Comparison of ENCODE assay signal across 1 cellular context in the genomic region with DNA sequence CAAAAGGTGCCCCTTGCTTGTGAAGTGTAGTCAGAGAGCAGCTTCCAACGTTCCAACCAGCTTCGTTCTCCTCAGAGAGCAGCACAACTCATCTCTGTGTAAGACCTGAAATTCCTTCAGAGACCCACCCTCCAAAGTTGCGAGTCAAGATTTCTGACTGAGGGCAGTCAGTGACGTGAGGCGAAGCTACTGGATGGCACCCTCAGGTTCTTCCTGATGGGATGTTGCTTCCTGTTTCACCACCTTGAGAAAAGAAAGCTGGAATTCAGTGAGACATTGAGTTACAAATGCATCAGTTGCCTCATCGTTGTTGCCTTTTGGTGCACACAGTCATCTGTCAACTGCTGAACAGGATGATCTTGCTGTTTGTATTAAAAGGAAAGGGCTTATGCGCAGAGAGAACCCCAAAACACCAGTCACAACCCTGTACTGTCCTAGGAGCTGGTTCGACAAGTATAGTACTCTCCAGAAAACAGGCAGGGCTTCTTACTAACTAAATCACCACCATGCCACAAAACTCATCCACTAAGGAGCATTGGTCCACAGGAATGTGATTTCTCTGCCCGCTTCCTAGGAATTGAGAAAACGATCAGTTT.
TF ChIP-seq lines count a peak whose summit lies in the region.

Gene CERS3 (minus strand): TSS at position 118 of the 596 bp plus-strand sequence. CDS start 27,101 bp downstream, outside the sequence.

TF ChIP-seq in GM23338, 12 proteins besides CTCF, POLR2A, EP300 and RAD21 (continued from another document):
- TF ChIP-seq, protein P1, sequence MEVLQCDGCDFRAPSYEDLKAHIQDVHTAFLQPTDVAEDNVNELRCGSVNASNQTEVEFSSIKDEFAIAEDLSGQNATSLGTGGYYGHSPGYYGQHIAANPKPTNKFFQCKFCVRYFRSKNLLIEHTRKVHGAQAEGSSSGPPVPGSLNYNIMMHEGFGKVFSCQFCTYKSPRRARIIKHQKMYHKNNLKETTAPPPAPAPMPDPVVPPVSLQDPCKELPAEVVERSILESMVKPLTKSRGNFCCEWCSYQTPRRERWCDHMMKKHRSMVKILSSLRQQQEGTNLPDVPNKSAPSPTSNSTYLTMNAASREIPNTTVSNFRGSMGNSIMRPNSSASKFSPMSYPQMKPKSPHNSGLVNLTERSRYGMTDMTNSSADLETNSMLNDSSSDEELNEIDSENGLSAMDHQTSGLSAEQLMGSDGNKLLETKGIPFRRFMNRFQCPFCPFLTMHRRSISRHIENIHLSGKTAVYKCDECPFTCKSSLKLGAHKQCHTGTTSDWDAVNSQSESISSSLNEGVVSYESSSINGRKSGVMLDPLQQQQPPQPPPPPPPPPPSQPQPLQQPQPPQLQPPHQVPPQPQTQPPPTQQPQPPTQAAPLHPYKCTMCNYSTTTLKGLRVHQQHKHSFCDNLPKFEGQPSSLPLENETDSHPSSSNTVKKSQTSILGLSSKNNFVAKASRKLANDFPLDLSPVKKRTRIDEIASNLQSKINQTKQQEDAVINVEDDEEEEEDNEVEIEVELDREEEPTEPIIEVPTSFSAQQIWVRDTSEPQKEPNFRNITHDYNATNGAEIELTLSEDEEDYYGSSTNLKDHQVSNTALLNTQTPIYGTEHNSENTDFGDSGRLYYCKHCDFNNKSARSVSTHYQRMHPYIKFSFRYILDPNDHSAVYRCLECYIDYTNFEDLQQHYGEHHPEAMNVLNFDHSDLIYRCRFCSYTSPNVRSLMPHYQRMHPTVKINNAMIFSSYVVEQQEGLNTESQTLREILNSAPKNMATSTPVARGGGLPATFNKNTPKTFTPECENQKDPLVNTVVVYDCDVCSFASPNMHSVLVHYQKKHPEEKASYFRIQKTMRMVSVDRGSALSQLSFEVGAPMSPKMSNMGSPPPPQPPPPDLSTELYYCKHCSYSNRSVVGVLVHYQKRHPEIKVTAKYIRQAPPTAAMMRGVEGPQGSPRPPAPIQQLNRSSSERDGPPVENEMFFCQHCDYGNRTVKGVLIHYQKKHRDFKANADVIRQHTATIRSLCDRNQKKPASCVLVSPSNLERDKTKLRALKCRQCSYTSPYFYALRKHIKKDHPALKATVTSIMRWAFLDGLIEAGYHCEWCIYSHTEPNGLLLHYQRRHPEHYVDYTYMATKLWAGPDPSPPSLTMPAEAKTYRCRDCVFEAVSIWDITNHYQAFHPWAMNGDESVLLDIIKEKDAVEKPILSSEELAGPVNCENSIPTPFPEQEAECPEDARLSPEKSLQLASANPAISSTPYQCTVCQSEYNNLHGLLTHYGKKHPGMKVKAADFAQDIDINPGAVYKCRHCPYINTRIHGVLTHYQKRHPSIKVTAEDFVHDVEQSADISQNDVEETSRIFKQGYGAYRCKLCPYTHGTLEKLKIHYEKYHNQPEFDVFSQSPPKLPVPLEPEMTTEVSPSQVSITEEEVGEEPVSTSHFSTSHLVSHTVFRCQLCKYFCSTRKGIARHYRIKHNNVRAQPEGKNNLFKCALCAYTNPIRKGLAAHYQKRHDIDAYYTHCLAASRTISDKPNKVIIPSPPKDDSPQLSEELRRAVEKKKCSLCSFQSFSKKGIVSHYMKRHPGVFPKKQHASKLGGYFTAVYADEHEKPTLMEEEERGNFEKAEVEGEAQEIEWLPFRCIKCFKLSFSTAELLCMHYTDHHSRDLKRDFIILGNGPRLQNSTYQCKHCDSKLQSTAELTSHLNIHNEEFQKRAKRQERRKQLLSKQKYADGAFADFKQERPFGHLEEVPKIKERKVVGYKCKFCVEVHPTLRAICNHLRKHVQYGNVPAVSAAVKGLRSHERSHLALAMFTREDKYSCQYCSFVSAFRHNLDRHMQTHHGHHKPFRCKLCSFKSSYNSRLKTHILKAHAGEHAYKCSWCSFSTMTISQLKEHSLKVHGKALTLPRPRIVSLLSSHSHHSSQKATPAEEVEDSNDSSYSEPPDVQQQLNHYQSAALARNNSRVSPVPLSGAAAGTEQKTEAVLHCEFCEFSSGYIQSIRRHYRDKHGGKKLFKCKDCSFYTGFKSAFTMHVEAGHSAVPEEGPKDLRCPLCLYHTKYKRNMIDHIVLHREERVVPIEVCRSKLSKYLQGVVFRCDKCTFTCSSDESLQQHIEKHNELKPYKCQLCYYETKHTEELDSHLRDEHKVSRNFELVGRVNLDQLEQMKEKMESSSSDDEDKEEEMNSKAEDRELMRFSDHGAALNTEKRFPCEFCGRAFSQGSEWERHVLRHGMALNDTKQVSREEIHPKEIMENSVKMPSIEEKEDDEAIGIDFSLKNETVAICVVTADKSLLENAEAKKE (CRISPR knock-in tag; IDR thresholded peaks at IDR 0.05) = no peak
- TF ChIP-seq NANOG (IDR thresholded peaks at IDR 0.05; ENCODE audit: borderline replicate concordance) (no peak), CREB1 (CRISPR knock-in tag; IDR thresholded peaks at IDR 0.05; ENCODE audit: low read depth) (no peak), ZNF114 (CRISPR knock-in tag; IDR thresholded peaks at IDR 0.05) (no peak), ZNF331 (CRISPR knock-in tag; IDR thresholded peaks at IDR 0.05; ENCODE audit: low read depth) (no peak), EZH2 (IDR thresholded peaks at IDR 0.05; ENCODE audit: low read depth, unreplicated experiment) (no peak)
- TF ChIP-seq, protein P2, sequence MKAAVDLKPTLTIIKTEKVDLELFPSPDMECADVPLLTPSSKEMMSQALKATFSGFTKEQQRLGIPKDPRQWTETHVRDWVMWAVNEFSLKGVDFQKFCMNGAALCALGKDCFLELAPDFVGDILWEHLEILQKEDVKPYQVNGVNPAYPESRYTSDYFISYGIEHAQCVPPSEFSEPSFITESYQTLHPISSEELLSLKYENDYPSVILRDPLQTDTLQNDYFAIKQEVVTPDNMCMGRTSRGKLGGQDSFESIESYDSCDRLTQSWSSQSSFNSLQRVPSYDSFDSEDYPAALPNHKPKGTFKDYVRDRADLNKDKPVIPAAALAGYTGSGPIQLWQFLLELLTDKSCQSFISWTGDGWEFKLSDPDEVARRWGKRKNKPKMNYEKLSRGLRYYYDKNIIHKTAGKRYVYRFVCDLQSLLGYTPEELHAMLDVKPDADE (IDR thresholded peaks at IDR 0.05) = no peak
TF ChIP-seq in GM23338: peak in this region for 0.
